In the genomic region with DNA sequence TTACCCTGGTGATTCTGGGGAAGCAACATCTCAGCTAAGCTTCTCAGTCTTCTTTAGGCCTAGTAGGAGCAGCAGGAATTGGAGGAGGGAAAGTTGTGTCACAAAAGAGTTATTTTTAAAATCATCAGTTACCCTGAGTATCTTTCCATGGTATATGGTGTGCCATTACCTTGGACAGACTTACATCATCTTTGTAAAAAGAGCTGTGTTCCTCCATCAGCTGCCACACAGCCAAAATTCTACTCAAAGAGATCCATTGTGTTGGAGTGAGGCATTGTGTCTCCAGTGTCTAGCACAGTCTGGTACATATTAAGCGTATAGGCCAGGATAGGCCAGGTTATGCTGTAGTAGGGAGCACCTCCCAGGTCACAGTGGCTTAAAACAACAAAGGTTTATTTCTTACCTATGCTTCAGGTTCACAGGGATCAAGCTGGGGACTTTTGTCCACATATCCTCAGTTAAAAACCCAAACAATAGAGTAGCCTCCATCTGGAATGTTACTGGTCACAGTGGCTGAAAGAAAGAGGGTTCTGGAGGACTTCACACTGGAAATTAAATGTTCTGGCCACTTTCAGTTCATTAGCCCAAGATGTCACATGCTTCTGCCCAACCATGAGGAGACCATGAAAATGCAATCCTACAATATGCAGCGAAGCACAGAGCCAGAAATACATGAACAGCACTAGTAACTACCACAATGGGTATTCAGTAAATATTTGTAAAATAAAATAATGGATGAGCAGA, we compare ENCODE assay signal across 20 cellular contexts. TPM values are rescaled to one million over a fixed set of nuclear protein-coding genes. Genes with fewer than 3 reads are reported as not detected.
DNase-seq lines count a peak whose midpoint lies in the region; ATAC-seq, FAIRE-seq and TF ChIP-seq lines count a peak whose summit lies in the region.
"Had no signal": no experiment of that assay in that cellular context is flagged by ENCODE, and none has a peak within 500 bp of the region (broad histone marks: within the 10 kb centered on the region; RNA-seq: fewer than 3 reads in every experiment).

No MANE protein-coding gene starts in this region.

- H3K4me3 ChIP-seq in right cardiac atrium (ENCODE audit: low read length), result no peak overlapping the region

- intact Hi-C loops in left ventricle myocardium superior (cut with micrococcal nuclease) (no loop called here), right cardiac atrium (cut with DNase I) (no loop called here)

- over 99% methylated on average over 2 of the region's 2 CpGs for WGBS in right cardiac atrium

- no peaks in the 10 kb centered on the region for H3K9me3 ChIP-seq in right cardiac atrium (ENCODE audit: control insufficient read depth, low read length)
- H3K9me3 ChIP-seq: BE2C had no signal

- FAIRE-seq in urothelium cell line (lab: Jason Lieb, UNC), result peak; percentile 50
- FAIRE-seq: GM12892, GM18507, H1, RCC 7860 had no signal

- DNase-seq in left ventricle myocardium superior, result no peak
- DNase-seq in right cardiac atrium, result no peak
- peak; percentile 95 for DNase-seq in pons (ENCODE audit: low spot score)
- no peak for DNase-seq in urothelium cell line (ENCODE audit: low spot score)
- DNase-seq in activated gamma-delta T cell treated with Interleukin-2 at 50 U/mL for 16 hours, result no peak
- DNase-seq in progenitor cell of endocrine pancreas (ENCODE audit: low spot score, unreplicated experiment), result no peak
- DNase-seq: BE2C; Caco-2; CD4-positive, CD25-positive, alpha-beta regulatory T cell; NCI-H1105; NCI-H2081; NCI-H510A treated with DMSO at 0.1 percent for 48 hours; NCI-H774; SHP77 had no signal

- H3K4me1 Mint-ChIP-seq in progenitor cell of endocrine pancreas (ENCODE audit: low read depth), result peaks cover 6% of the 10 kb centered on the region
- H3K4me1 Mint-ChIP-seq: CD4-positive, CD25-positive, alpha-beta regulatory T cell had no signal

- H3K4me3 Mint-ChIP-seq in progenitor cell of endocrine pancreas (ENCODE audit: low read depth), result no peak overlapping the region
- H3K4me3 Mint-ChIP-seq: CD4-positive, CD25-positive, alpha-beta regulatory T cell had no signal

- H3K36me3 Mint-ChIP-seq in progenitor cell of endocrine pancreas (ENCODE audit: insufficient read depth), result peaks cover 15% of the 10 kb centered on the region

- H3K27me3 ChIP-seq in right cardiac atrium (ENCODE audit: control insufficient read depth, insufficient read depth), result no peaks in the 10 kb centered on the region
- no peaks in the 10 kb centered on the region for H3K27me3 ChIP-seq in layer of hippocampus (ENCODE audit: control insufficient read depth, insufficient read depth, low read length)
- H3K27me3 ChIP-seq: BE2C had no signal

- H3K27ac Mint-ChIP-seq in progenitor cell of endocrine pancreas, result no peak overlapping the region
- H3K27ac Mint-ChIP-seq: CD4-positive, CD25-positive, alpha-beta regulatory T cell had no signal

- no peaks in the 10 kb centered on the region for H3K27me3 Mint-ChIP-seq in progenitor cell of endocrine pancreas
- H3K27me3 Mint-ChIP-seq: CD4-positive, CD25-positive, alpha-beta regulatory T cell had no signal

- H3K27ac ChIP-seq in right cardiac atrium (ENCODE audit: low read length), result no peak overlapping the region
- H3K27ac ChIP-seq in layer of hippocampus (ENCODE audit: low read depth, low read length), result peak overlapping the region; percentile 89

- H3K4me1 ChIP-seq in right cardiac atrium (ENCODE audit: control insufficient read depth, insufficient read depth, low read length), result no peaks in the 10 kb centered on the region
- H3K4me1 ChIP-seq: BE2C, Caco-2 had no signal

- peak; percentile 72 for ATAC-seq in left ventricle myocardium superior
- ATAC-seq in right cardiac atrium, result no peak
- ATAC-seq in GM19397 (IDR thresholded peaks at IDR 0.05; ENCODE audit: unreplicated experiment), result no peak

- peaks cover 9% of the 10 kb centered on the region for H3K9me3 Mint-ChIP-seq in progenitor cell of endocrine pancreas (ENCODE audit: low read depth)

- TF ChIP-seq CTCF in progenitor cell of endocrine pancreas (IDR thresholded peaks at IDR 0.05; ENCODE audit: unreplicated experiment), result no peak

RNA-seq across cellular contexts. Expression of a gene that starts 9.9 kb away (rescaled TPM):
- total RNA-seq in left ventricle myocardium superior (0.69 TPM), right cardiac atrium (under 1 TPM; 0.17 to 0.65 (median 0.39) TPM), progenitor cell of endocrine pancreas (1.8 and 2.6 TPM in 2 replicates)
- polyA plus RNA-seq in right cardiac atrium, result 1.6 TPM

RNA-seq across cellular contexts. Expression of a gene that starts 57.4 kb away (rescaled TPM):
- total RNA-seq in left ventricle myocardium superior, result 10.7 TPM
- 10 to 100 TPM in 1 of 4 donors, 1 to 10 TPM in 3; 9.1 to 10.2 (median 9.5) TPM for total RNA-seq in right cardiac atrium
- 4.2 TPM for polyA plus RNA-seq in right cardiac atrium
- 18.9 and 22.8 TPM in 2 replicates for total RNA-seq in progenitor cell of endocrine pancreas
